8 cellular contexts compared by ENCODE assay signal in the genomic region with DNA sequence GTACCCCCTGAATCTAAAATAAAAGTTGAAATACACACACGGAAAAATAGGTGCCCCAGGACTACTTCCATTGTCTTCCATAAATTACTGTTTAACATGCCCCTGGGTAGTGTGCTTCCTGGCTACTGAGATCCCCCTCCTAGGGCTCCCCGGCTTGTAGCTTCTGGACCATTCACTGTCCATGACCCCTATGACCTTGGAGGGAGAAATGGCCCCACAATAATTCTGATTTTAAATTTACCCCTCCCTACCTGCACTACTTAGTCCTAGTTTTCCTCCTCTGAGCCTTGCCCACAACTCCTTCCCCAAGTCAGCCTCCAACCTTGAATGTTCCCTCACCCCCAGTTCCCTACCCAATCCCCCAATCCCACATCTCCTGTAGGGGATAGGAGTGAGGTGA. TPM values are rescaled to one million over a fixed set of nuclear protein-coding genes. Genes with fewer than 3 reads are reported as not detected.
DNase-seq lines count a peak whose midpoint lies in the region; ATAC-seq, FAIRE-seq and TF ChIP-seq lines count a peak whose summit lies in the region.

No MANE protein-coding gene starts in this region.

- intact Hi-C loops in GM12878 (cut with micrococcal nuclease; ENCODE audit: unreplicated experiment) = loop anchor here (1.0 to 5.0 kb wide), 3 partner anchors 12 to 180 kb away; partner anchors contain the start of gene NR1D1

- H3K4me1 Mint-ChIP-seq in activated CD4-positive, alpha-beta T cell treated with anti-CD3 and anti-CD28 coated beads, Interleukin-2, amount 10 ng/mL, durations not matched to agents 7 days and 5 days = peaks cover 64% of the 10 kb centered on the region
- H3K4me1 Mint-ChIP-seq in mesothelial cell of epicardium = peaks cover 73% of the 10 kb centered on the region

- H3K27me3 ChIP-seq in GM12878 (replicated peaks in 1 of 2; ENCODE audit: control insufficient read depth in 2 of 2, insufficient read depth in 2 of 2, low read length in 1 of 2) (no peaks in the 10 kb centered on the region), thoracic aorta (replicated peaks; ENCODE audit: insufficient read depth) (no peaks in the 10 kb centered on the region)

- WGBS in GM12878 (ENCODE audit: insufficient coverage, insufficient replicate concordance, low lambda C conversion rate, missing lambda C conversion rate) = 17% methylated on average over 2 of the region's 2 CpGs

- H3K27ac ChIP-seq in GM12878 (ENCODE audit: control insufficient read depth, insufficient read depth) (no peak overlapping the region), thoracic aorta (peak overlapping the region; percentile 88 to 97)

- in situ Hi-C loops in GM12878 (cut with MboI) = loop anchor here (5.0 kb wide), 2 partner anchors 55 to 175 kb away; partner anchors contain the start of gene CDC6

- TF ChIP-seq RAD21 in GM12878 (IDR thresholded peaks at IDR 0.05; ENCODE audit: insufficient read depth, low read depth, low read length) = no peak

- POLR2A ChIA-PET in activated CD4-positive, alpha-beta T cell treated with anti-CD3 and anti-CD28 coated beads, Interleukin-2, amount 10 ng/mL, durations not matched to agents 7 days and 5 days (lab: Charles Lee) = no interaction called here
- POLR2A ChIA-PET in GM12878 (lab: Charles Lee) = interaction anchor here (0.5 to 5.8 kb wide), 15 partner anchors 7 to 145 kb away, joined by 3 to 52 read pairs (median 5); partner anchors contain the start of genes CSF3, MSL1, NR1D1 and WIPF2

- H3K4me3 ChIP-seq in GM12878 (no peak overlapping the region), thoracic aorta (no peak overlapping the region)

- peak overlapping the region; percentile 79; the same call in 1 of the 2 replicates for H3K4me2 ChIP-seq in GM12878 (ENCODE audit: control insufficient read depth, insufficient read depth)

- no peak overlapping the region for H3K4me3 Mint-ChIP-seq in activated CD4-positive, alpha-beta T cell treated with anti-CD3 and anti-CD28 coated beads, Interleukin-2, amount 10 ng/mL, durations not matched to agents 7 days and 5 days
- peak overlapping the region; percentile 27 for H3K4me3 Mint-ChIP-seq in mesothelial cell of epicardium

- H3K27ac Mint-ChIP-seq in activated CD4-positive, alpha-beta T cell treated with anti-CD3 and anti-CD28 coated beads, Interleukin-2, amount 10 ng/mL, durations not matched to agents 7 days and 5 days = peak overlapping the region; percentile 79
- peak overlapping the region; percentile 94 for H3K27ac Mint-ChIP-seq in mesothelial cell of epicardium

- peaks cover 2% of the 10 kb centered on the region for H3K27me3 Mint-ChIP-seq in activated CD4-positive, alpha-beta T cell treated with anti-CD3 and anti-CD28 coated beads, Interleukin-2, amount 10 ng/mL, durations not matched to agents 7 days and 5 days
- no peaks in the 10 kb centered on the region for H3K27me3 Mint-ChIP-seq in mesothelial cell of epicardium (ENCODE audit: low read depth)

- no peaks in the 10 kb centered on the region for H3K36me3 Mint-ChIP-seq in activated CD4-positive, alpha-beta T cell treated with anti-CD3 and anti-CD28 coated beads, Interleukin-2, amount 10 ng/mL, durations not matched to agents 7 days and 5 days (ENCODE audit: low read depth)
- no peaks in the 10 kb centered on the region for H3K36me3 Mint-ChIP-seq in mesothelial cell of epicardium

- TF ChIP-seq CTCF in GM12878 (IDR thresholded peaks at IDR 0.05 in 2 of 3, conservative IDR thresholded peaks at IDR 0.05 in 1 of 3; ENCODE audit: control insufficient read depth in 2 of 3, extremely low read depth in 1 of 3, insufficient read depth in 1 of 3, low read depth in 3 of 3, low read length in 3 of 3) = no peak
- TF ChIP-seq CTCF in mesothelial cell of epicardium (IDR thresholded peaks at IDR 0.05; ENCODE audit: unreplicated experiment) = no peak
- no peak for TF ChIP-seq CTCF in thoracic aorta (IDR thresholded peaks at IDR 0.05)

- no peaks in the 10 kb centered on the region for H4K20me1 ChIP-seq in GM12878 (ENCODE audit: control insufficient read depth, insufficient read depth)

- no peaks in the 10 kb centered on the region for H3K79me2 ChIP-seq in GM12878 (ENCODE audit: control insufficient read depth, insufficient read depth, low read length)

- no peaks in the 10 kb centered on the region for H3K9me3 Mint-ChIP-seq in activated CD4-positive, alpha-beta T cell treated with anti-CD3 and anti-CD28 coated beads, Interleukin-2, amount 10 ng/mL, durations not matched to agents 7 days and 5 days
- no peaks in the 10 kb centered on the region for H3K9me3 Mint-ChIP-seq in mesothelial cell of epicardium

- no peak for DNase-seq in activated CD4-positive, alpha-beta T cell treated with anti-CD3 and anti-CD28 coated beads, Interleukin-2, amount 10 ng/mL, durations not matched to agents 7 days and 5 days
- DNase-seq in activated CD4-positive, alpha-beta T cell treated with anti-CD3 and anti-CD28 coated beads, Interleukin-2, amount 50 U/mL, for 1 hour = no peak
- DNase-seq in GM12878 (ENCODE audit: low read depth, low spot score) (no peak), mesothelial cell of epicardium (ENCODE audit: low spot score in 2 of 2, unreplicated experiment in 2 of 2) (no peak), thoracic aorta (ENCODE audit: low spot score) (no peak), GM03348 (ENCODE audit: low spot score) (no peak), 8988T (no peak), NCI-H226 (no peak)

- SMC1A ChIA-PET in GM12878 (lab: Charles Lee; ENCODE audit: uncharacterized antibody, unreplicated experiment) = interaction anchor here (0.7 to 8.0 kb wide), 44 partner anchors 11 to 420 kb away, joined by 3 to 177 read pairs (median 6); partner anchors contain the start of genes CASC3, CDC6, CSF3 and MED24

- peak overlapping the region; percentile 96 for H2AFZ ChIP-seq in GM12878 (ENCODE audit: control insufficient read depth, low read depth, low read length)

- H3K9me3 ChIP-seq in GM12878 (replicated peaks; ENCODE audit: control insufficient read depth, insufficient read depth, low read length) = no peaks in the 10 kb centered on the region
- no peaks in the 10 kb centered on the region for H3K9me3 ChIP-seq in thoracic aorta

- no peak for FAIRE-seq in GM12878 (lab: Jason Lieb, UNC)

- no peak for TF ChIP-seq POLR2A in GM12878 (IDR thresholded peaks at IDR 0.05; ENCODE audit: low read depth, low read length)

- ATAC-seq in GM12878 (no peak), thoracic aorta (ENCODE audit: insufficient number of reproducible peaks, low FRiP score, low read depth) (no peak)

- TF ChIP-seq EP300 in GM12878 (IDR thresholded peaks at IDR 0.05; ENCODE audit: borderline replicate concordance in 1 of 2, control insufficient read depth in 1 of 2, low read depth in 2 of 2, low read length in 2 of 2) = no peak

- RAD21 ChIA-PET in GM12878 (lab: Charles Lee; ENCODE audit: unreplicated experiment) = interaction anchor here (0.6 to 7.0 kb wide), 38 partner anchors 9 to 243 kb away, joined by 3 to 246 read pairs (median 10); partner anchors contain the start of genes CASC3, CSF3, MED24 and MSL1

- H3K4me1 ChIP-seq in GM12878 (ENCODE audit: control insufficient read depth, insufficient read depth, low read length) = peaks cover 39% of the 10 kb centered on the region
- H3K4me1 ChIP-seq in thoracic aorta (ENCODE audit: control insufficient read depth in 1 of 2, low read depth in 2 of 2) = peaks cover 53 to 76% of the 10 kb centered on the region in 2 donors

- H3K9ac ChIP-seq in GM12878 (ENCODE audit: control insufficient read depth, insufficient read depth, low read length) = no peak overlapping the region

- H3K36me3 ChIP-seq in GM12878 (ENCODE audit: control insufficient read depth in 2 of 2, insufficient read depth in 2 of 2, low read length in 1 of 2) (no peaks in the 10 kb centered on the region), thoracic aorta (no peaks in the 10 kb centered on the region)

- CTCF ChIA-PET in activated CD4-positive, alpha-beta T cell treated with anti-CD3 and anti-CD28 coated beads, Interleukin-2, amount 10 ng/mL, durations not matched to agents 7 days and 5 days (lab: Charles Lee) = interaction anchor here (0.6 to 7.0 kb wide), 28 partner anchors 8 to 332 kb away, joined by 3 to 97 read pairs (median 5); partner anchors contain the start of genes CASC3, MSL1, NR1D1 and THRA
- CTCF ChIA-PET in GM12878 (lab: Yijun Ruan, JAX) = interaction anchor here (0.9 to 7.9 kb wide), 53 partner anchors 13 to 490 kb away, joined by 3 to 367 read pairs (median 7); partner anchors contain the start of genes CASC3, CDC6, CSF3 and MED24

- BruUV-seq in GM12878 (replicated peaks; lab: Mats Ljungman, UMichigan) = no TSS peak

RNA-seq across cellular contexts. Expression of gene MSL1, which starts 9.6 kb away (rescaled TPM):
- 10 to 100 TPM; 95.4 to 97.1 TPM for total RNA-seq in activated CD4-positive, alpha-beta T cell treated with anti-CD3 and anti-CD28 coated beads, Interleukin-2, amount 10 ng/mL, durations not matched to agents 7 days and 5 days
- 146 and 147 TPM in 2 replicates for total RNA-seq in GM12878 (2013; cell fraction: nucleolus; rRNA removed)
- total RNA-seq in GM12878 (2014; rRNA removed) (56.3 and 57.6 TPM in 2 replicates), GM12878 (2014; rRNA removed; fragmentation: Illumina TruSeq; extraction: Trizol) (56.4 and 56.5 TPM in 2 replicates), GM12878 (2021) (47.8 and 50.6 TPM in 2 replicates), mesothelial cell of epicardium (132 to 139 TPM (median 135 TPM) in 3 replicates), thoracic aorta (100 to 1,000 TPM in 1 of 2 donors, 10 to 100 TPM in 1; 69.3 to 107 TPM)
- 38.1 TPM for polyA plus RNA-seq in GM12878 (2011; ENCODE audit: low read depth)
- polyA plus RNA-seq in GM12878 (2011; rRNA removed) (80.9 and 101 TPM in 2 replicates), GM12878 (2014; fragmentation: Illumina TruSeq; extraction: Trizol) (95.2 and 110 TPM in 2 replicates), GM12878 (2014; fragmentation: Nextera tagmentation; extraction: Ambion mirVana) (10 to 100 TPM; 11.1 to 18.0 TPM), GM12878 (2014; rRNA removed) (52.0 and 53.1 TPM in 2 replicates), GM12878 (2016; fragmentation: Nextera tagmentation; extraction: Ambion mirVana) (1 to 10 TPM; 6.1 to 9.5 TPM)
- polyA plus RNA-seq in GM12878 (2011; cell fraction: cytosol; rRNA removed) = 34.6 and 35.7 TPM in 2 replicates
- 220 and 227 TPM in 2 replicates for polyA plus RNA-seq in GM12878 (2011; cell fraction: nucleus; rRNA removed)
- polyA plus RNA-seq in GM12878 (2012) = 45.9 and 51.6 TPM in 2 replicates
- polyA minus RNA-seq in GM12878 (2011; rRNA and poly(A)+ RNA removed) = 33.0 and 40.5 TPM in 2 replicates
- polyA minus RNA-seq in GM12878 (2011; cell fraction: cytosol; rRNA and poly(A)+ RNA removed) = 16.6 and 20.3 TPM in 2 replicates
- polyA minus RNA-seq in GM12878 (2011; cell fraction: nucleus; rRNA and poly(A)+ RNA removed) = 30.2 and 34.7 TPM in 2 replicates

RNA-seq across cellular contexts. Expression of gene NR1D1, which starts 11.8 kb away (rescaled TPM):
- 1 to 10 TPM; 5.5 to 5.8 TPM for total RNA-seq in activated CD4-positive, alpha-beta T cell treated with anti-CD3 and anti-CD28 coated beads, Interleukin-2, amount 10 ng/mL, durations not matched to agents 7 days and 5 days
- 5.0 TPM in 2 replicates for total RNA-seq in GM12878 (2013; cell fraction: nucleolus; rRNA removed)
- total RNA-seq in GM12878 (2014; rRNA removed) (0.49 and 1.0 TPM in 2 replicates), GM12878 (2014; rRNA removed; fragmentation: Illumina TruSeq; extraction: Trizol) (0.31 and 0.37 TPM in 2 replicates), GM12878 (2021) (3.4 and 3.6 TPM in 2 replicates), mesothelial cell of epicardium (2.4 to 2.6 TPM (median 2.6 TPM) in 3 replicates), thoracic aorta (10 to 100 TPM; 10.3 to 29.1 TPM)
- 0.85 TPM for polyA plus RNA-seq in GM12878 (2011; ENCODE audit: low read depth)
- polyA plus RNA-seq in GM12878 (2011; rRNA removed) (0.17 and 0.41 TPM in 2 replicates), GM12878 (2014; fragmentation: Illumina TruSeq; extraction: Trizol) (0.44 and 1.8 TPM in 2 replicates), GM12878 (2014; fragmentation: Nextera tagmentation; extraction: Ambion mirVana) (under 1 TPM; 0.10 to 0.33 TPM), GM12878 (2014; rRNA removed) (0.87 and 1.2 TPM in 2 replicates), GM12878 (2016; fragmentation: Nextera tagmentation; extraction: Ambion mirVana) (1 to 10 TPM; 1.8 to 2.6 TPM)
- polyA plus RNA-seq in GM12878 (2011; cell fraction: cytosol; rRNA removed) = 0.67 and 1.2 TPM in 2 replicates
- 5.1 and 5.9 TPM in 2 replicates for polyA plus RNA-seq in GM12878 (2011; cell fraction: nucleus; rRNA removed)
- polyA plus RNA-seq in GM12878 (2012) = 2.0 and 3.6 TPM in 2 replicates
- polyA minus RNA-seq in GM12878 (2011; rRNA and poly(A)+ RNA removed) = 1.0 and 1.4 TPM in 2 replicates
- polyA minus RNA-seq in GM12878 (2011; cell fraction: cytosol; rRNA and poly(A)+ RNA removed) = 2.1 TPM in 2 replicates
- polyA minus RNA-seq in GM12878 (2011; cell fraction: nucleus; rRNA and poly(A)+ RNA removed) = 3.1 and 6.0 TPM in 2 replicates

RNA-seq across cellular contexts. Expression of gene CASC3, which starts 28.1 kb away (rescaled TPM):
- 10 to 100 TPM; 84.8 to 89.2 TPM for total RNA-seq in activated CD4-positive, alpha-beta T cell treated with anti-CD3 and anti-CD28 coated beads, Interleukin-2, amount 10 ng/mL, durations not matched to agents 7 days and 5 days
- 135 and 156 TPM in 2 replicates for total RNA-seq in GM12878 (2013; cell fraction: nucleolus; rRNA removed)
- 31.8 and 37.6 TPM in 2 replicates for total RNA-seq in GM12878 (2014; rRNA removed)
- total RNA-seq in GM12878 (2014; rRNA removed; fragmentation: Illumina TruSeq; extraction: Trizol) = 31.9 and 33.7 TPM in 2 replicates
- 42.9 and 49.0 TPM in 2 replicates for total RNA-seq in GM12878 (2021)
- 30.2 TPM for polyA plus RNA-seq in GM12878 (2011; ENCODE audit: low read depth)
- 40.3 and 60.0 TPM in 2 replicates for polyA plus RNA-seq in GM12878 (2011; rRNA removed)
- polyA plus RNA-seq in GM12878 (2011; cell fraction: cytosol; rRNA removed) = 39.7 and 54.1 TPM in 2 replicates
- 126 and 159 TPM in 2 replicates for polyA plus RNA-seq in GM12878 (2011; cell fraction: nucleus; rRNA removed)
- 40.4 and 44.5 TPM in 2 replicates for polyA plus RNA-seq in GM12878 (2012)
- polyA plus RNA-seq in GM12878 (2014; fragmentation: Illumina TruSeq; extraction: Trizol) = 52.4 and 59.7 TPM in 2 replicates
- polyA plus RNA-seq in GM12878 (2014; fragmentation: Nextera tagmentation; extraction: Ambion mirVana) = 10 to 100 TPM; 12.7 to 16.4 TPM
- polyA plus RNA-seq in GM12878 (2014; rRNA removed) = 30.2 and 34.3 TPM in 2 replicates
- 10 to 100 TPM; 52.6 to 53.4 TPM for polyA plus RNA-seq in GM12878 (2016; fragmentation: Nextera tagmentation; extraction: Ambion mirVana)
- polyA minus RNA-seq in GM12878 (2011; rRNA and poly(A)+ RNA removed) = 40.6 and 41.8 TPM in 2 replicates
- 9.0 and 22.5 TPM in 2 replicates for polyA minus RNA-seq in GM12878 (2011; cell fraction: cytosol; rRNA and poly(A)+ RNA removed)
- 33.4 and 39.4 TPM in 2 replicates for polyA minus RNA-seq in GM12878 (2011; cell fraction: nucleus; rRNA and poly(A)+ RNA removed)
- 103 to 107 TPM (median 107 TPM) in 3 replicates for total RNA-seq in mesothelial cell of epicardium
- 100 to 1,000 TPM in 1 of 2 donors, 10 to 100 TPM in 1; 81.8 to 108 TPM for total RNA-seq in thoracic aorta

RNA-seq across cellular contexts. Expression of gene THRA, which starts 49.4 kb away (rescaled TPM):
- 1 to 10 TPM; 8.6 to 9.1 TPM for total RNA-seq in activated CD4-positive, alpha-beta T cell treated with anti-CD3 and anti-CD28 coated beads, Interleukin-2, amount 10 ng/mL, durations not matched to agents 7 days and 5 days
- total RNA-seq in GM12878 (2013; cell fraction: nucleolus; rRNA removed) = 3.8 and 5.5 TPM in 2 replicates
- total RNA-seq in GM12878 (2014; rRNA removed) (0.65 and 0.68 TPM in 2 replicates), GM12878 (2014; rRNA removed; fragmentation: Illumina TruSeq; extraction: Trizol) (0.63 and 0.64 TPM in 2 replicates), GM12878 (2021) (1.5 and 2.0 TPM in 2 replicates), mesothelial cell of epicardium (42.4 to 44.3 TPM (median 43.6 TPM) in 3 replicates), thoracic aorta (10 to 100 TPM; 64.8 to 75.0 TPM)
- polyA plus RNA-seq in GM12878 (2011; ENCODE audit: low read depth) = 1.2 TPM
- polyA plus RNA-seq in GM12878 (2011; rRNA removed) (0.81 and 1.1 TPM in 2 replicates), GM12878 (2014; fragmentation: Illumina TruSeq; extraction: Trizol) (1.0 and 1.2 TPM in 2 replicates), GM12878 (2014; fragmentation: Nextera tagmentation; extraction: Ambion mirVana) (under 1 TPM; 0.03 to 0.07 TPM), GM12878 (2014; rRNA removed) (0.64 and 0.81 TPM in 2 replicates), GM12878 (2016; fragmentation: Nextera tagmentation; extraction: Ambion mirVana) (under 1 TPM; 0.07 to 0.64 TPM)
- 1.5 TPM in 2 replicates for polyA plus RNA-seq in GM12878 (2011; cell fraction: cytosol; rRNA removed)
- polyA plus RNA-seq in GM12878 (2011; cell fraction: nucleus; rRNA removed) = 1.1 and 1.4 TPM in 2 replicates
- 1.9 and 2.2 TPM in 2 replicates for polyA plus RNA-seq in GM12878 (2012)
- 1.1 and 1.4 TPM in 2 replicates for polyA minus RNA-seq in GM12878 (2011; rRNA and poly(A)+ RNA removed)
- 0.42 and 0.80 TPM in 2 replicates for polyA minus RNA-seq in GM12878 (2011; cell fraction: cytosol; rRNA and poly(A)+ RNA removed)
- polyA minus RNA-seq in GM12878 (2011; cell fraction: nucleus; rRNA and poly(A)+ RNA removed) = 0.48 and 0.57 TPM in 2 replicates

RNA-seq across cellular contexts. Expression of gene MED24, which starts 58.0 kb away (rescaled TPM):
- total RNA-seq in activated CD4-positive, alpha-beta T cell treated with anti-CD3 and anti-CD28 coated beads, Interleukin-2, amount 10 ng/mL, durations not matched to agents 7 days and 5 days = 100 to 1,000 TPM in 1 of 2 experiments, 10 to 100 TPM in 1; 92.1 to 102 TPM
- total RNA-seq in GM12878 (2013; cell fraction: nucleolus; rRNA removed) = 191 and 225 TPM in 2 replicates
- total RNA-seq in GM12878 (2014; rRNA removed) = 33.5 and 40.6 TPM in 2 replicates
- 32.8 and 35.3 TPM in 2 replicates for total RNA-seq in GM12878 (2014; rRNA removed; fragmentation: Illumina TruSeq; extraction: Trizol)
- total RNA-seq in GM12878 (2021) = 74.1 and 84.7 TPM in 2 replicates
- polyA plus RNA-seq in GM12878 (2011; ENCODE audit: low read depth) = 47.6 TPM
- 31.1 and 74.8 TPM in 2 replicates for polyA plus RNA-seq in GM12878 (2011; rRNA removed)
- 78.2 and 80.7 TPM in 2 replicates for polyA plus RNA-seq in GM12878 (2011; cell fraction: cytosol; rRNA removed)
- polyA plus RNA-seq in GM12878 (2011; cell fraction: nucleus; rRNA removed) = 270 and 289 TPM in 2 replicates
- polyA plus RNA-seq in GM12878 (2012) = 54.5 and 59.0 TPM in 2 replicates
- polyA plus RNA-seq in GM12878 (2014; fragmentation: Illumina TruSeq; extraction: Trizol) = 77.0 and 85.1 TPM in 2 replicates
- 10 to 100 TPM in 1 of 2 experiments, 1 to 10 TPM in 1; 5.4 to 10.3 TPM for polyA plus RNA-seq in GM12878 (2014; fragmentation: Nextera tagmentation; extraction: Ambion mirVana)
- 58.6 and 75.5 TPM in 2 replicates for polyA plus RNA-seq in GM12878 (2014; rRNA removed)
- 10 to 100 TPM; 89.9 to 97.4 TPM for polyA plus RNA-seq in GM12878 (2016; fragmentation: Nextera tagmentation; extraction: Ambion mirVana)
- polyA minus RNA-seq in GM12878 (2011; rRNA and poly(A)+ RNA removed) = 93.6 and 96.4 TPM in 2 replicates
- polyA minus RNA-seq in GM12878 (2011; cell fraction: cytosol; rRNA and poly(A)+ RNA removed) = 54.1 and 61.4 TPM in 2 replicates
- polyA minus RNA-seq in GM12878 (2011; cell fraction: nucleus; rRNA and poly(A)+ RNA removed) = 104 and 143 TPM in 2 replicates
- 125 to 131 TPM (median 130 TPM) in 3 replicates for total RNA-seq in mesothelial cell of epicardium
- 10 to 100 TPM; 72.0 to 82.9 TPM for total RNA-seq in thoracic aorta
